Comparison of ENCODE assay signal across 19 cellular contexts in the genomic region with DNA sequence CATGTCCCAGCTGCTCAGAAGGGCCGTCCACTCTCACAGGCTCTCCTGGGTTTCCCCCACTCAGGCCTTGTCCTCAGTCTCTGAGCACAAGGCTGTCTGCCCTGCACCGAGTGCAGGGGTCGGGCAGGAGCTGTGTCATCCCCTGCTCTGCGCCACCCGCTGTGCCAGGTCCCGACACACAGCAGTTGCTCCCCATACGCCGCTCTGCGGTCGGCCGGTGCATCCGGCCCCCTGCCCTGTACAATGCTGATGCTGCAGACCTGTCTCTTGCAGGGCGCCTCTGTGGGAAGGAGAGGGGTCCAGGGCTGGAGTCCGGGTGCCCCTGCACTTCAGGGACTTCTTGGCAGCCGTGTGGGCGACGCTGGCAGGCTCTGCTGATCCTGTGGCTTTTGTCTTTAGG. TPM values are rescaled to one million over a fixed set of nuclear protein-coding genes. Genes with fewer than 3 reads are reported as not detected.
DNase-seq lines count a peak whose midpoint lies in the region; ATAC-seq and TF ChIP-seq lines count a peak whose summit lies in the region.
"Had no signal": no experiment of that assay in that cellular context is flagged by ENCODE, and none has a peak within 500 bp of the region (broad histone marks: within the 10 kb centered on the region; RNA-seq: fewer than 3 reads in every experiment).

No MANE protein-coding gene starts in this region.

- H3K9ac ChIP-seq in mucosa of stomach (ENCODE audit: low read length) (peak overlapping the region; percentile 62), MM.1S (ENCODE audit: low read length) (no peak overlapping the region)
- H3K9ac ChIP-seq: BLaER1 had no signal

- H3K36me3 ChIP-seq in mucosa of stomach (ENCODE audit: control insufficient read depth, insufficient read depth, low read length) (no peaks in the 10 kb centered on the region), MM.1S (replicated peaks; ENCODE audit: insufficient read depth, low read length) (no peaks in the 10 kb centered on the region)

- no peak overlapping the region for H2AFZ ChIP-seq in MM.1S (ENCODE audit: low read length)

- no peaks in the 10 kb centered on the region for H4K20me1 ChIP-seq in MM.1S (ENCODE audit: insufficient read depth, low read length)

- H3K27me3 ChIP-seq in mucosa of stomach (ENCODE audit: control insufficient read depth, insufficient read depth, low read length), result no peaks in the 10 kb centered on the region
- no peaks in the 10 kb centered on the region for H3K27me3 ChIP-seq in MM.1S (replicated peaks; ENCODE audit: insufficient read depth, low read length)
- H3K27me3 ChIP-seq: BE2C, BLaER1 had no signal

- no peaks in the 10 kb centered on the region for H3F3A ChIP-seq in MM.1S (ENCODE audit: insufficient read depth, low read length)

- H3K9me3 ChIP-seq in mucosa of stomach (ENCODE audit: control insufficient read depth, low read length), result no peaks in the 10 kb centered on the region
- H3K9me3 ChIP-seq in MM.1S (replicated peaks; ENCODE audit: insufficient read depth, low read length), result no peaks in the 10 kb centered on the region
- H3K9me3 ChIP-seq: BE2C, BLaER1, Caco-2 had no signal

- ATAC-seq in esophagus mucosa (peak; percentile 6), HG02798 (IDR thresholded peaks at IDR 0.05; ENCODE audit: poor library complexity, unreplicated experiment) (no peak)
- ATAC-seq: CD8-positive, alpha-beta T cell had no signal

- DNase-seq in choroid plexus epithelial cell (ENCODE audit: low read depth) (peak; percentile 73), MM.1S (no peak), NAMALWA (ENCODE audit: low spot score) (no peak), 8988T (no peak)
- DNase-seq: ACHN; BE2C; C1 segment of cervical spinal cord; Caco-2; Calu3; CD4-positive, alpha-beta T cell; CD8-positive, alpha-beta T cell; DMS79 treated with DMSO at 0.1 percent for 48 hours; GF-D8 had no signal

- no peak overlapping the region for H3K4me2 ChIP-seq in MM.1S (ENCODE audit: low read depth, low read length)
- H3K4me2 ChIP-seq: BLaER1 had no signal

- H3K4me3 ChIP-seq in choroid plexus epithelial cell (ENCODE audit: low read depth, low read length), result no peak overlapping the region
- H3K4me3 ChIP-seq in mucosa of stomach (ENCODE audit: low read length), result no peak overlapping the region
- H3K4me3 ChIP-seq in MM.1S (ENCODE audit: low read length), result no peak overlapping the region
- H3K4me3 ChIP-seq: BLaER1 had no signal

- peaks cover 9% of the 10 kb centered on the region for H3K79me2 ChIP-seq in MM.1S (ENCODE audit: low read length)

- TF ChIP-seq CTCF in C4-2B (conservative IDR thresholded peaks at IDR 0.05) (no peak), choroid plexus epithelial cell (conservative IDR thresholded peaks at IDR 0.05; ENCODE audit: low read depth, low read length) (no peak), MM.1S (IDR thresholded peaks at IDR 0.05; ENCODE audit: low read length) (no peak)

- H3K4me1 ChIP-seq in mucosa of stomach (ENCODE audit: control insufficient read depth, insufficient read depth, low read length) (peaks cover 24% of the 10 kb centered on the region), MM.1S (ENCODE audit: low read length) (no peaks in the 10 kb centered on the region; the same call in 1 of the 2 replicates)
- H3K4me1 ChIP-seq: BE2C, Caco-2 had no signal

- H3K9me2 ChIP-seq in MM.1S (replicated peaks; ENCODE audit: insufficient read depth, low read length), result no peaks in the 10 kb centered on the region

- H3K27ac ChIP-seq in C4-2B (peak overlapping the region; percentile 58; the same call in 1 of the 2 replicates), MM.1S (ENCODE audit: low read length) (no peak overlapping the region)
- H3K27ac ChIP-seq: 22Rv1, BLaER1 had no signal

RNA-seq across cellular contexts. Expression of a gene that starts 6.1 kb away (rescaled TPM):
- total RNA-seq in esophagus mucosa, result 49.5 TPM

RNA-seq across cellular contexts. Expression of a gene that starts 6.3 kb away (rescaled TPM):
- 15.8 TPM for total RNA-seq in esophagus mucosa

RNA-seq across cellular contexts. Expression of a gene that starts 27.2 kb away (rescaled TPM):
- total RNA-seq in esophagus mucosa, result 21.6 TPM

RNA-seq across cellular contexts. Expression of a gene that starts 34.3 kb away (rescaled TPM):
- total RNA-seq in esophagus mucosa, result 0.80 TPM
- total RNA-seq: CD8-positive, alpha-beta T cell had no signal

RNA-seq across cellular contexts. Expression of a gene that starts 44.3 kb away (rescaled TPM):
- 41.0 TPM for total RNA-seq in esophagus mucosa
